Comparison of ENCODE assay signal across 2 cellular contexts in genomic region chr16:89489040-89489721, GRCh38.
TF ChIP-seq lines count a peak whose summit lies in the region.

No MANE protein-coding gene starts in this region.

TF ChIP-seq in GM23338, 12 proteins besides CTCF, POLR2A, EP300 and RAD21 (continued from another document):
- no peak for TF ChIP-seq REST (IDR thresholded peaks at IDR 0.05; ENCODE audit: unreplicated experiment)
- TF ChIP-seq POLR2AphosphoS5 (IDR thresholded peaks at IDR 0.05; ENCODE audit: low read depth): peak; percentile 39; the same call in 1 of the 2 replicates
- TF ChIP-seq ZNF114 (CRISPR knock-in tag; IDR thresholded peaks at IDR 0.05): no peak
- TF ChIP-seq ZNF331 (CRISPR knock-in tag; IDR thresholded peaks at IDR 0.05; ENCODE audit: low read depth): no peak
- TF ChIP-seq NANOG (IDR thresholded peaks at IDR 0.05; ENCODE audit: borderline replicate concordance): no peak
- no peak for TF ChIP-seq EZH2 (IDR thresholded peaks at IDR 0.05; ENCODE audit: low read depth, unreplicated experiment)
TF ChIP-seq in GM23338: peak in this region for 2.

TF ChIP-seq in HepG2, 621 proteins besides CTCF, POLR2A, EP300 and RAD21 (continued from another document and continues in another):
- TF ChIP-seq KDM5A (IDR thresholded peaks at IDR 0.05; ENCODE audit: borderline replicate concordance, low read length) (peak; percentile 44; the same call in 1 of the 2 replicates), SNAPC2 (CRISPR knock-in tag; IDR thresholded peaks at IDR 0.05) (no peak), MAX (IDR thresholded peaks at IDR 0.05) (0 out of 2 replicates have a peak, but pooled peaks have one; percentile 59), TEAD3 (CRISPR knock-in tag; optimal IDR thresholded peaks at IDR 0.05; ENCODE audit: borderline replicate concordance) (peak; percentile 63), ISL2 (CRISPR knock-in tag; IDR thresholded peaks at IDR 0.05) (0 out of 2 replicates have a peak, but pooled peaks have one; percentile 14), SSRP1 (CRISPR knock-in tag; IDR thresholded peaks at IDR 0.05) (0 out of 2 replicates have a peak, but pooled peaks have one; percentile 39), AGO2 (optimal IDR thresholded peaks at IDR 0.05; ENCODE audit: low read depth, low read length) (peak; percentile 53), ZNF362 (CRISPR knock-in tag; IDR thresholded peaks at IDR 0.05; ENCODE audit: borderline replicate concordance) (peak; percentile 22; the same call in 1 of the 2 replicates), STAG1 (CRISPR knock-in tag; IDR thresholded peaks at IDR 0.05) (peak; percentile 36), ZNF225 (CRISPR knock-in tag; IDR thresholded peaks at IDR 0.05) (no peak), ZBTB14 (CRISPR knock-in tag; IDR thresholded peaks at IDR 0.05) (peak; percentile 94), ETV5 (CRISPR knock-in tag; IDR thresholded peaks at IDR 0.05; ENCODE audit: borderline replicate concordance) (peak; percentile 60; the same call in 1 of the 2 replicates), FOSL2 (CRISPR knock-in tag; IDR thresholded peaks at IDR 0.05) (peak; percentile 41), ZFX (CRISPR knock-in tag; IDR thresholded peaks at IDR 0.05; ENCODE audit: low read depth) (0 out of 2 replicates have a peak, but pooled peaks have one; percentile 19), REST (IDR thresholded peaks at IDR 0.05; ENCODE audit: borderline replicate concordance in 1 of 2, low read depth in 1 of 2, low read length in 2 of 2) (no peak), ZNF768 (CRISPR knock-in tag; IDR thresholded peaks at IDR 0.05) (no peak), CEBPG (CRISPR knock-in tag; IDR thresholded peaks at IDR 0.05) (peak; percentile 91), ZNF619 (CRISPR knock-in tag; IDR thresholded peaks at IDR 0.05) (no peak), XRCC5 (optimal IDR thresholded peaks at IDR 0.05; ENCODE audit: low read length) (peak; percentile 38), KLF6 (CRISPR knock-in tag; IDR thresholded peaks at IDR 0.05) (peak; percentile 25; the same call in 1 of the 2 replicates), ZNF576 (CRISPR knock-in tag; IDR thresholded peaks at IDR 0.05) (no peak), SKI (IDR thresholded peaks at IDR 0.05; ENCODE audit: partially characterized antibody) (no peak), TARDBP (CRISPR knock-in tag; IDR thresholded peaks at IDR 0.05) (peak; percentile 35; the same call in 1 of the 2 replicates), NR2F1 (CRISPR knock-in tag; IDR thresholded peaks at IDR 0.05) (peak in 1 of 2 experiments; percentile 39; a peak in 1 of 4 replicates), KLF15 (CRISPR knock-in tag; IDR thresholded peaks at IDR 0.05; ENCODE audit: borderline replicate concordance) (no peak), CREB1 (IDR thresholded peaks at IDR 0.05) (0 out of 2 replicates have a peak, but pooled peaks have one; percentile 1), CREB1 (CRISPR knock-in tag; IDR thresholded peaks at IDR 0.05) (no peak), MYC (CRISPR knock-in tag; IDR thresholded peaks at IDR 0.05; ENCODE audit: borderline replicate concordance) (peak; percentile 38; the same call in 1 of the 2 replicates), REL (CRISPR knock-in tag; conservative IDR thresholded peaks at IDR 0.05) (no peak), SALL2 (CRISPR knock-in tag; IDR thresholded peaks at IDR 0.05) (0 out of 2 replicates have a peak, but pooled peaks have one; percentile 28), NCOR1 (IDR thresholded peaks at IDR 0.05; ENCODE audit: borderline replicate concordance, low read length) (peak; percentile 29; the same call in 1 of the 2 replicates), ZNF652 (CRISPR knock-in tag; IDR thresholded peaks at IDR 0.05; ENCODE audit: borderline replicate concordance, low read depth) (no peak), ZNF891 (CRISPR knock-in tag; IDR thresholded peaks at IDR 0.05) (0 out of 2 replicates have a peak, but pooled peaks have one; percentile 26), HDAC1 (CRISPR knock-in tag; IDR thresholded peaks at IDR 0.05) (peak; percentile 29; the same call in 1 of the 2 replicates), ASH2L (IDR thresholded peaks at IDR 0.05; ENCODE audit: insufficient read length, low read depth, low read length) (peak; percentile 53)
- TF ChIP-seq, protein P1, sequence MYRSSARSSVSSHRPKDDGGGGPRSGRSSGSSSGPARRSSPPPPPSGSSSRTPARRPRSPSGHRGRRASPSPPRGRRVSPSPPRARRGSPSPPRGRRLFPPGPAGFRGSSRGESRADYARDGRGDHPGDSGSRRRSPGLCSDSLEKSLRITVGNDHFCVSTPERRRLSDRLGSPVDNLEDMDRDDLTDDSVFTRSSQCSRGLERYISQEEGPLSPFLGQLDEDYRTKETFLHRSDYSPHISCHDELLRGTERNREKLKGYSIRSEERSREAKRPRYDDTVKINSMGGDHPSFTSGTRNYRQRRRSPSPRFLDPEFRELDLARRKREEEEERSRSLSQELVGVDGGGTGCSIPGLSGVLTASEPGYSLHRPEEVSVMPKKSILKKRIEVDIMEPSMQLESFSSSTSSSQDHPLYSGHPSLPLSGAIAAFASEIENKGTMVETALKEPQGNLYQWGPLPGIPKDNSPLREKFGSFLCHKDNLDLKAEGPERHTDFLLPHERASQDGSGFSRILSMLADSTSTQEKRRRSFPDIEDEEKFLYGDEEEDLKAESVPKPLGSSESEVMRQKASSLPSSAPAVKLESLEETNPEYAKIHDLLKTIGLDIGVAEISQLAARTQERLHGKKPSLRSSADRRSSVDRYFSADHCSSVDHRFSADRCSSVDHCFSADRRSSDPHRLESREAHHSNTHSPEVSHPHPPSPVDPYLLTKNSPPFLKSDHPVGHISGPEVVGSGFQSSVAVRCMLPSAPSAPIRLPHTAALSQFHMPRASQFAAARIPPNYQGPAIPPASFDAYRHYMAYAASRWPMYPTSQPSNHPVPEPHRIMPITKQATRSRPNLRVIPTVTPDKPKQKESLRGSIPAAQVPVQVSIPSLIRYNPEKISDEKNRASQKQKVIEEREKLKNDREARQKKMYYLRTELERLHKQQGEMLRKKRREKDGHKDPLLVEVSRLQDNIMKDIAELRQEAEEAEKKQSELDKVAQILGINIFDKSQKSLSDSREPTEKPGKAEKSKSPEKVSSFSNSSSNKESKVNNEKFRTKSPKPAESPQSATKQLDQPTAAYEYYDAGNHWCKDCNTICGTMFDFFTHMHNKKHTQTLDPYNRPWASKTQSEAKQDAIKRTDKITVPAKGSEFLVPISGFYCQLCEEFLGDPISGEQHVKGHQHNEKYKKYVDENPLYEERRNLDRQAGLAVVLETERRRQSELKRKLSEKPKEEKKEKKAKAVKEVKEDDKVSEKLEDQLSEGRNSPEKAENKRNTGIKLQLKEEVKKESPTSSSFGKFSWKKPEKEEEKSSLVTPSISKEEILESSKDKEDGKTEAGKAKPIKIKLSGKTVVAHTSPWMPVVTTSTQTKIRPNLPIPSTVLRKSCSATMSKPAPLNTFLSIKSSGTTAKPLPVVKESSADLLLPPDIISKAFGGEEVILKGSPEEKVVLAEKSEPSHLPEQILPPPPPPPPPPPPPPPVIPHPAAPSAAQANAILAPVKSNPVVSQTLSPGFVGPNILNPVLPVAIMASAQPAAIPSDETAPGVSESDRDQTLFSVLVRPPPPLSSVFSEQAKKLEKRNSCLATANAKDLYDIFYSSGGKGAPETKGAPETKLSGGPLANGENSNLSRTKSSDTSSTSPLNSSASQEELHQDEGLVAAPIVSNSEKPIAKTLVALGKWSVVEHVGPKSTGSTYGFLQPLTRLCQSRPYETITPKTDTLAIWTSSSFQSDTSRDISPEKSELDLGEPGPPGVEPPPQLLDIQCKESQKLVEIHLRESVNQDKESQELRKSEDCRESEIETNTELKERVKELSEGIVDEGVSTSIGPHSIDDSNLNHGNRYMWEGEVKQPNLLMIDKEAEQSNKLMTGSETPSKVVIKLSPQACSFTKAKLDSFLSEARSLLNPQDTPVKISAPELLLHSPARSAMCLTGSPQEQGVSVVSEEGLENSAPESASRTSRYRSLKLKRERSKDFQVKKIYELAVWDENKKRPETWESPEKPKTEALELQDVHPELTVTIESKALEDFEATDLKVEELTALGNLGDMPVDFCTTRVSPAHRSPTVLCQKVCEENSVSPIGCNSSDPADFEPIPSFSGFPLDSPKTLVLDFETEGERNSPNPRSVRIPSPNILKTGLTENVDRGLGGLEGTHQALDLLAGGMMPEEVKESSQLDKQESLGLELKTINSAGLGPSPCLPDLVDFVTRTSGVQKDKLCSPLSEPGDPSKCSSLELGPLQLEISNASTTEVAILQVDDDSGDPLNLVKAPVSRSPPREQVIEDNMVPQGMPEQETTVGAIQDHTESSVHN (CRISPR knock-in tag; IDR thresholded peaks at IDR 0.05): no peak
- TF ChIP-seq, protein P2, sequence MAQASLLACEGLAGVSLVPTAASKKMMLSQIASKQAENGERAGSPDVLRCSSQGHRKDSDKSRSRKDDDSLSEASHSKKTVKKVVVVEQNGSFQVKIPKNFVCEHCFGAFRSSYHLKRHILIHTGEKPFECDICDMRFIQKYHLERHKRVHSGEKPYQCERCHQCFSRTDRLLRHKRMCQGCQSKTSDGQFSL (CRISPR knock-in tag; IDR thresholded peaks at IDR 0.05): peak; percentile 68; the same call in 1 of the 2 replicates
- TF ChIP-seq, protein P3, sequence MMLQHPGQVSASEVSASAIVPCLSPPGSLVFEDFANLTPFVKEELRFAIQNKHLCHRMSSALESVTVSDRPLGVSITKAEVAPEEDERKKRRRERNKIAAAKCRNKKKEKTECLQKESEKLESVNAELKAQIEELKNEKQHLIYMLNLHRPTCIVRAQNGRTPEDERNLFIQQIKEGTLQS (CRISPR knock-in tag; IDR thresholded peaks at IDR 0.05): peak; percentile 77; the same call in 1 of the 2 replicates
- TF ChIP-seq, protein P4, sequence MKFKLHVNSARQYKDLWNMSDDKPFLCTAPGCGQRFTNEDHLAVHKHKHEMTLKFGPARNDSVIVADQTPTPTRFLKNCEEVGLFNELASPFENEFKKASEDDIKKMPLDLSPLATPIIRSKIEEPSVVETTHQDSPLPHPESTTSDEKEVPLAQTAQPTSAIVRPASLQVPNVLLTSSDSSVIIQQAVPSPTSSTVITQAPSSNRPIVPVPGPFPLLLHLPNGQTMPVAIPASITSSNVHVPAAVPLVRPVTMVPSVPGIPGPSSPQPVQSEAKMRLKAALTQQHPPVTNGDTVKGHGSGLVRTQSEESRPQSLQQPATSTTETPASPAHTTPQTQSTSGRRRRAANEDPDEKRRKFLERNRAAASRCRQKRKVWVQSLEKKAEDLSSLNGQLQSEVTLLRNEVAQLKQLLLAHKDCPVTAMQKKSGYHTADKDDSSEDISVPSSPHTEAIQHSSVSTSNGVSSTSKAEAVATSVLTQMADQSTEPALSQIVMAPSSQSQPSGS (CRISPR knock-in tag; IDR thresholded peaks at IDR 0.05): peak; percentile 54; the same call in 1 of the 2 replicates
- TF ChIP-seq, protein P5, sequence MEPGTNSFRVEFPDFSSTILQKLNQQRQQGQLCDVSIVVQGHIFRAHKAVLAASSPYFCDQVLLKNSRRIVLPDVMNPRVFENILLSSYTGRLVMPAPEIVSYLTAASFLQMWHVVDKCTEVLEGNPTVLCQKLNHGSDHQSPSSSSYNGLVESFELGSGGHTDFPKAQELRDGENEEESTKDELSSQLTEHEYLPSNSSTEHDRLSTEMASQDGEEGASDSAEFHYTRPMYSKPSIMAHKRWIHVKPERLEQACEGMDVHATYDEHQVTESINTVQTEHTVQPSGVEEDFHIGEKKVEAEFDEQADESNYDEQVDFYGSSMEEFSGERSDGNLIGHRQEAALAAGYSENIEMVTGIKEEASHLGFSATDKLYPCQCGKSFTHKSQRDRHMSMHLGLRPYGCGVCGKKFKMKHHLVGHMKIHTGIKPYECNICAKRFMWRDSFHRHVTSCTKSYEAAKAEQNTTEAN (CRISPR knock-in tag; conservative IDR thresholded peaks at IDR 0.05): peak; percentile 17; the same call in 1 of the 2 replicates
